ENCODE assay signal across 9 cellular contexts in the genomic region with DNA sequence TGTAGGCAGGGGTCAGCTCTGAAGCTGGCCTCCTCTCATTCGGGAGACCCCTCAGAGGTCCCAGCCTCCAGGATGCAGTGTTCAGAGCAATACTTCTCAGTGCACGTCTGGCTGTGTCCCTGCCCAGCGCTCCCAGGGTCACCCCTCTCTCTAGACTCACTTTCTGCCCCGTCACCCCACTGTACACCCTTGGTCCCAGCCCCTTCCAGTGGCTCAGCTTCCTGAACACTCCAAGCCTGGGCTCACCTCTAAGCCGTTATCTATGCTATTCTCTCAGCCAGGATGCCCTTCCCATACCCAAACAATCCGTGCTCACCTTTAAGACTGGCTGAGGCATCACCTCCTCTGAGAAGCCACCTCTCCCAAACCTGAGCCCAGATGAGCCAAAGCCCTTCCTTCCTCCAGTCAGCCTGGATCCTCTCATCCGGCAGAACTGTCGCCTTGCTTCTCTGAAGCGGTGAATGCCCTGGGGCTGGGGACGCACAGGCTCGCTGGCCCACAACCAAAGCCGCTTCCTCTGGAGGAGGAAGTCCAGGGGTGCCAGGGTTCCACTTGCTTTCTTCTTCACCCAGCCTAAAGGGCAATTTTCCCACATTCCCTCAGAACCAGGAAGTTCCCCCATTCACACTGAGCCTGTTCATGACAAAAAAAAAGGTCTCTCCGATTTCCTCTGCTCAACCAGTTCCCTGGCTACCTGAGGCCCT. TPM values are rescaled to one million over a fixed set of nuclear protein-coding genes. Genes with fewer than 3 reads are reported as not detected.
DNase-seq lines count a peak whose midpoint lies in the region; ATAC-seq and TF ChIP-seq lines count a peak whose summit lies in the region.
"Had no signal": no experiment of that assay in that cellular context is flagged by ENCODE, and none has a peak within 500 bp of the region (broad histone marks: within the 10 kb centered on the region; RNA-seq: fewer than 3 reads in every experiment).

No MANE protein-coding gene starts in this region.

- H3K4me1 ChIP-seq in heart left ventricle (peaks cover 0 to 54% (median 17%) of the 10 kb centered on the region in 12 donors), adrenal gland (replicated peaks in 1 of 2) (peaks cover 6 to 24% of the 10 kb centered on the region in 2 donors), mesodermal cell (ENCODE audit: control insufficient read depth, insufficient read depth, low read length, poor library complexity, severe bottlenecking) (peaks cover 31% of the 10 kb centered on the region), uterus (no peaks in the 10 kb centered on the region)

- H3K27me3 ChIP-seq in heart left ventricle, result no peaks in the 10 kb centered on the region
- no peaks in the 10 kb centered on the region for H3K27me3 ChIP-seq in adrenal gland
- H3K27me3 ChIP-seq in uterus, result no peaks in the 10 kb centered on the region

- ATAC-seq in heart left ventricle (peak in 1 of 4 donors; percentile 18), Right ventricle myocardium inferior (no peak), HG03520 (IDR thresholded peaks at IDR 0.05; ENCODE audit: unreplicated experiment) (no peak)

- H3K27ac ChIP-seq in heart left ventricle, result peak overlapping the region in 8 of 12 donors; percentile 22 to 88 (median 58)
- peak overlapping the region in 4 of 5 donors; percentile 53 to 89 (median 68) for H3K27ac ChIP-seq in adrenal gland
- peak overlapping the region; percentile 58 for H3K27ac ChIP-seq in mesodermal cell (ENCODE audit: low read depth, low read length, severe bottlenecking)
- H3K27ac ChIP-seq in uterus, result peak overlapping the region; percentile 62 to 65

- H3K4me3 ChIP-seq in heart left ventricle (peak overlapping the region in 1 of 12 donors; percentile 33), adrenal gland (no peak overlapping the region), mesodermal cell (ENCODE audit: extremely low read depth, insufficient read depth, low read length, poor library complexity, severe bottlenecking) (no peak overlapping the region), uterus (no peak overlapping the region)

- DNase-seq in heart left ventricle, result peak in 3 of 5 donors; percentile 54 to 81 (median 67)
- no peak for DNase-seq in Right ventricle myocardium inferior (ENCODE audit: missing footprints)
- peak in 6 of 7 donors; percentile 47 to 71 (median 58) for DNase-seq in adrenal gland
- no peak for DNase-seq in uterus
- no peak for DNase-seq in HUDEP-2 (lab: John Stamatoyannopoulos, UW; ENCODE audit: unreplicated experiment in 76 of 76)
- DNase-seq in epidermal melanocyte (ENCODE audit: insufficient read length, low spot score), result no peak
- DNase-seq: NCI-H446 treated with DMSO at 0.1 percent for 48 hours had no signal

- no peak for TF ChIP-seq POLR2A in heart left ventricle (IDR thresholded peaks at IDR 0.05)
- TF ChIP-seq POLR2A in adrenal gland (IDR thresholded peaks at IDR 0.05), result no peak
- TF ChIP-seq POLR2A in uterus (IDR thresholded peaks at IDR 0.05), result no peak

- H3K36me3 ChIP-seq in heart left ventricle (no peaks in the 10 kb centered on the region), adrenal gland (replicated peaks in 1 of 2) (no peaks in the 10 kb centered on the region), mesodermal cell (ENCODE audit: control insufficient read depth, insufficient read depth, low read length) (no peaks in the 10 kb centered on the region), uterus (no peaks in the 10 kb centered on the region)

- TF ChIP-seq CTCF in heart left ventricle (IDR thresholded peaks at IDR 0.05) (no peak), adrenal gland (IDR thresholded peaks at IDR 0.05) (no peak), uterus (IDR thresholded peaks at IDR 0.05) (no peak)

- 67 to 76% (median 75%) methylated on average over 11 to 13 of the region's 13 CpGs for WGBS in heart left ventricle, 4 donors
- 64 to 75% (median 70%) methylated on average over 9 to 13 of the region's 13 CpGs for WGBS in adrenal gland, 4 donors
- WGBS in mesodermal cell (ENCODE audit: insufficient coverage in 2 of 2), 2 experiments, result 89 to 93% methylated on average over 10 to 11 of the region's 13 CpGs

- H3K9me3 ChIP-seq in heart left ventricle (no peaks in the 10 kb centered on the region), adrenal gland (replicated peaks in 1 of 3) (no peaks in the 10 kb centered on the region), mesodermal cell (ENCODE audit: control insufficient read depth, low read length) (no peaks in the 10 kb centered on the region), uterus (no peaks in the 10 kb centered on the region)

- intact Hi-C loops in heart left ventricle (cut with DNase I), result loop anchor here in 4 of 10 donors (10.0 kb wide), 2 partner anchors 594 to 704 kb away; partner anchors contain the start of genes C11orf21 (in 2 of the 4) and TSPAN32 (in 2 of the 4)
- intact Hi-C loops in Right ventricle myocardium inferior (cut with DNase I), result loop anchor here (10.0 kb wide), 2 partner anchors 594 to 704 kb away; partner anchors contain the start of genes C11orf21 and TSPAN32
- intact Hi-C loops in adrenal gland (cut with DNase I), result no loop called here
- intact Hi-C loops in uterus (cut with DNase I; ENCODE audit: low total_unique reads), result loop anchor here (10.0 kb wide), 1 partner anchor 474 kb away; no protein-coding TSS in a partner anchor

RNA-seq across cellular contexts. Expression of gene CDKN1C, which starts 13.7 kb away (rescaled TPM):
- total RNA-seq in heart left ventricle, result 10 to 100 TPM; 18.8 to 39.1 (median 33.4) TPM
- polyA plus RNA-seq in heart left ventricle, result 10 to 100 TPM; 31.4 to 42.5 TPM
- total RNA-seq in Right ventricle myocardium inferior, result 40.0 TPM
- total RNA-seq in adrenal gland, result 100 to 1,000 TPM in 7 of 8 donors, 10 to 100 TPM in 1; 32.8 to 817 (median 464) TPM
- polyA plus RNA-seq in adrenal gland, result 100 to 1,000 TPM in 2 of 3 donors, 10 to 100 TPM in 1; 17.7 to 229 (median 152) TPM
- polyA plus RNA-seq in mesodermal cell (2013, experiment 1 of 2), result 126 TPM
- 129 TPM for polyA plus RNA-seq in mesodermal cell (2013, experiment 2 of 2)
- 100 to 1,000 TPM in 1 of 4 donors, 10 to 100 TPM in 3; 42.0 to 213 (median 71.7) TPM for total RNA-seq in uterus

RNA-seq across cellular contexts. Expression of gene PHLDA2, which starts 30.0 kb away (rescaled TPM):
- total RNA-seq in heart left ventricle (1 to 10 TPM in 3 of 9 donors, under 1 TPM in 4, not detected in 2; 0.40 to 3.2 (median 0.93) TPM), Right ventricle myocardium inferior (0.65 TPM), adrenal gland (1 to 10 TPM in 6 of 8 donors, not detected in 2; 1.4 to 8.7 (median 2.3) TPM), uterus (1 to 10 TPM in 1 of 4 donors, not detected in 3; 5.2 TPM)
- polyA plus RNA-seq in heart left ventricle (1 to 10 TPM; 1.5 to 9.2 TPM), adrenal gland (1 to 10 TPM in 2 of 3 donors, not detected in 1; 1.1 to 8.9 TPM)
- 66.5 TPM for polyA plus RNA-seq in mesodermal cell (2013, experiment 1 of 2)
- 50.0 TPM for polyA plus RNA-seq in mesodermal cell (2013, experiment 2 of 2)

Comparison
In these comparisons a context has a peak if more than half of its experiments do, and no peak if none do; other contexts are left out.
1. DNase-seq: peak in heart left ventricle (3 of 5) and adrenal gland (6 of 7); none in Right ventricle myocardium inferior (single experiment), uterus (0 of 2), HUDEP-2 (0 of 76) and epidermal melanocyte (single experiment).
2. intact Hi-C loops: an anchor here in Right ventricle myocardium inferior (10.0 kb wide) and uterus (10.0 kb wide); none called in adrenal gland.
3. Peak in every context shown above with its lines, with median percentiles within 50 percentile points of each other: H3K27ac ChIP-seq.